In the genomic region with DNA sequence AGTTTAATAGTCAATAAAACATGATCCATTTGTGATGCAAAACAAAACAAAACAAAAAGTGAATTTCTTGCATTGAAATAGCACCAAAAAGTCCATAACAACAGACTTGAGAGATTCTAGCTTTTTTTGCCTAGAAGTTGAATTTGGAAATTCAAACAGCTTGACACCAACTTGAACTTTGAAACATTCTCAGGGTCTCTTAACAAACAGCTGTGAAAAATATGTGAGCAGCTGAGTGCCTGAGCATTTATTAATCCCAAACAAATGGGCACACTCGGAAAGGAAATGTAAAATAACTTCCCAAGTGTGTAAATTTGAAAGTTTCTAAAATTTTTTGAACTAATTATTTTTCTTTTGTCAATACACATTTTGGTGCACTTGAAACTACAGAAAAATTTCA, we compare ENCODE assay signal across 34 cellular contexts. TPM values are rescaled to one million over a fixed set of nuclear protein-coding genes. Genes with fewer than 3 reads are reported as not detected.
"Had no signal": no experiment of that assay in that cellular context is flagged by ENCODE, and none has a peak within 500 bp of the region (broad histone marks: within the 10 kb centered on the region; RNA-seq: fewer than 3 reads in every experiment).

No MANE protein-coding gene starts in this region.

- H3K27ac ChIP-seq: brain microvascular endothelial cell, coronary artery, gastroesophageal sphincter had no signal

- ATAC-seq: activated T-cell treated with anti-CD3 and anti-CD28 coated beads, Interleukin-2, amount 50 U/mL, for 72 hours; activated T-helper 17 cell treated with anti-CD3 and anti-CD28 coated beads, Interleukin-2, amount 50 U/mL, for 72 hours; esophagus mucosa; gastroesophageal sphincter had no signal

- H3K36me3 ChIP-seq: brain microvascular endothelial cell, gastroesophageal sphincter had no signal

- H3K27me3 ChIP-seq: brain microvascular endothelial cell, dorsolateral prefrontal cortex, gastroesophageal sphincter had no signal

- FAIRE-seq: astrocyte, bronchial epithelial cell had no signal

- DNase-seq: activated CD4-positive, alpha-beta memory T cell treated with anti-CD3 and anti-CD28 coated beads, Interleukin-2, amount 10 ng/mL, durations not matched to agents 7 days and 5 days; activated CD4-positive, alpha-beta T cell treated with anti-CD3 and anti-CD28 coated beads for 1 hour; activated CD4-positive, alpha-beta T cell treated with anti-CD3 and anti-CD28 coated beads for 4 hours; activated CD4-positive, alpha-beta T cell treated with anti-CD3 and anti-CD28 coated beads, Interleukin-2, amount 10 ng/mL, durations not matched to agents 7 days and 5 days; activated CD4-positive, alpha-beta T cell treated with anti-CD3 and anti-CD28 coated beads, Interleukin-2, amount 50 U/mL, for 4 hours; activated CD4-positive, CD25-positive, alpha-beta regulatory T cell; activated CD8-positive, alpha-beta memory T cell treated with anti-CD3 and anti-CD28 coated beads, Interleukin-2, amount 50 U/mL, for 48 hours; activated effector memory CD4-positive, alpha-beta T cell treated with Interleukin-2 at 50 U/mL for 16 hours; activated gamma-delta T cell treated with Interleukin-2 at 50 U/mL for 16 hours; activated naive CD4-positive, alpha-beta T cell treated with anti-CD3 and anti-CD28 coated beads, Interleukin-2, amount 50 U/mL, for 16 hours; activated naive CD4-positive, alpha-beta T cell treated with Interleukin-2 at 50 U/mL for 16 hours; activated T-cell treated with anti-CD3 and anti-CD28 coated beads for 4 hours; activated T-cell treated with anti-CD3 and anti-CD28 coated beads, Interleukin-2, amount 50 U/mL, for 24 hours; activated T-cell treated with anti-CD3 and anti-CD28 coated beads, Interleukin-2, amount 50 U/mL, for 72 hours; amniotic stem cell; anterior cingulate cortex; brain microvascular endothelial cell; dorsolateral prefrontal cortex; effector memory CD4-positive, alpha-beta T cell; endodermal cell; foreskin melanocyte; T-helper 2 cell had no signal

- H3K4me3 ChIP-seq: coronary artery, dorsolateral prefrontal cortex, gastroesophageal sphincter had no signal

- H3K9me3 ChIP-seq: gastroesophageal sphincter had no signal

RNA-seq across cellular contexts. Expression of gene HMHB1, which starts 56.0 kb away (rescaled TPM):
- total RNA-seq: activated CD4-positive, alpha-beta T cell treated with anti-CD3 and anti-CD28 coated beads, Interleukin-2, amount 10 ng/mL, durations not matched to agents 7 days and 5 days; activated T-cell treated with anti-CD3 and anti-CD28 coated beads, Interleukin-2, amount 50 U/mL, for 72 hours; activated T-helper 17 cell treated with anti-CD3 and anti-CD28 coated beads, Interleukin-2, amount 50 U/mL, for 72 hours; astrocyte; bronchial epithelial cell; cardiac septum; cerebellum; dorsolateral prefrontal cortex; endodermal cell; epithelial cell of proximal tubule; esophagus mucosa; gastroesophageal sphincter; glomerular endothelial cell; T-helper 1 cell treated with Interleukin-12 subunit alpha and Interleukin-12 subunit beta and Interleukin-4 antibody, amounts not matched to agents 30 ng/mL and 1 ng/mL, for 36 hours had no signal
- polyA plus RNA-seq: adipose tissue had no signal
